ENCODE assay signal across 7 cellular contexts in the genomic region with DNA sequence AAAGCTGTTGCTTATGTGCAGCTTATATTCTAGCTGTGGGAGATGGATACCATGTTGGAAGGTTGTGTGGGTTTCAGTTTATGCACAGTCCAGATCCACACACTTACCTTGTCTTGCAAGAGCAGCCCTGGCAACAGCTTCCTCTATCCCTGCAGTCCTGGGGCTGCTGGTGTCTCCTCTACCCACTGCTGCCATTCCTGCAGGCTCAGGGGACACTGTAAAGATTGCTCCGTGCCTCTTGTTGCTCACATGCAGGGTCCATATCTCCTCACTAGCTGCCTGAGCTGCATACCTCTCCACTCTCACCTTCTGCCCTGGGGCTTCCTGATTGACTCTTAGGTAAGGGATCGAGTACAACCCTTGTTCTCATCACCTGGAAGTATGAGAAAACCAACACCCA.
"Had no signal": no experiment of that assay in that cellular context is flagged by ENCODE, and none has a peak within 500 bp of the region (broad histone marks: within the 10 kb centered on the region; RNA-seq: fewer than 3 reads in every experiment).

No MANE protein-coding gene starts in this region.

- ATAC-seq: K562 had no signal

- DNase-seq: GM23248, GOT3, H7, HCEC 1CT, IMR-90, KG1 had no signal

- H3K27ac ChIP-seq: GM23248 had no signal

- H2AFZ ChIP-seq: GM23248 had no signal

- H3K4me3 ChIP-seq: GM23248, K562 had no signal
